In the genomic region with DNA sequence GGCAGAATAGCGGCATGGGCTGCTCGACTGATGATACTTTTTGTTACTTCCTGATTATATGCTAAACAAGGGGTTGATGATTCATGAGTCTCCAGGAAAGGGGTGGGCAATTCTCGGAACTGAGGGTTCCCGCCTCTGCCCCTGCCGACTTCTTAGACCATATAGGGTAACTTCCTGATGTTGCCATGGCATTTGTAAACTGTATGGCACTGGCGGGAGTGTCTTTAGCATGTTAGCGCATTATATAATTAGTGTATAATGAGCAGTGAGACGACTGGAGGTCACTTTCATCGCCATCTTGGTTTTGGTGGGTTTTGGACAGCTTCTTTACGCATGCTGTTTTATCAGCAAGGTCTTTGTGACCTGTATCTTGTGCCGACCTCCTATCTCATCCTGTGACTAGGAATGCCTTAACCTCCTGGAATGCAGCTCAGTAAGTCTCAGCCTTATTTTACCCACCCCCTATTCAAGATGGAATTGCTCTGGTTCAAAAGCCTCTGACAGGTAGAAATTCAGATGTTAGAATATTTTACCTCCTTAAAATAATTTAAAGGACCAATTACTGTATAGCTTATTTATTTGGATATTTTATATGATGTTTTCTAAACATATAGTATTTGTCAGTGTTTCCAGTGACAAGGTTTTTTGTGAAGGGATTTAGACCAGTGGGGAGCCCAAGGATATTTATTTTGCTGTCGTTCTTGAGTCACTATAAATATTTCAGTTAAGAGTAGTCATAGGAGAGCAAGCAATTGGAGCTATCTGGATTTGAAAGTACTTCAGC, we compare ENCODE assay signal across 11 cellular contexts.
DNase-seq lines count a peak whose midpoint lies in the region; ATAC-seq and TF ChIP-seq lines count a peak whose summit lies in the region.
"Had no signal": no experiment of that assay in that cellular context is flagged by ENCODE, and none has a peak within 500 bp of the region (broad histone marks: within the 10 kb centered on the region; RNA-seq: fewer than 3 reads in every experiment).

No MANE protein-coding gene starts in this region.

- H2AFZ ChIP-seq in osteoblast (ENCODE audit: low read length): peak overlapping the region; percentile 38
- H2AFZ ChIP-seq in MM.1S (ENCODE audit: low read length): no peak overlapping the region

- H3K4me3 ChIP-seq in osteoblast (ENCODE audit: insufficient read depth, low read length): peak overlapping the region; percentile 27
- no peak overlapping the region for H3K4me3 ChIP-seq in MM.1S (ENCODE audit: low read length)

- DNase-seq in ELF-1 (ENCODE audit: low read depth, low spot score): peak; percentile 51
- peak; percentile 77 to 82 for DNase-seq in NOMO-1 (lab: John Stamatoyannopoulos, UW; ENCODE audit: unreplicated experiment in 2 of 2)
- DNase-seq in activated naive CD8-positive, alpha-beta T cell treated with anti-CD3 and anti-CD28 coated beads, Interleukin-2, amount 50 U/mL, for 16 hours (ENCODE audit: low read depth, low spot score): peak; percentile 4
- no peak for DNase-seq in osteoblast (ENCODE audit: insufficient read length, low spot score, missing footprints)
- no peak for DNase-seq in retina
- no peak for DNase-seq in MM.1S
- DNase-seq in GM03348 (ENCODE audit: low spot score): no peak
- DNase-seq: head of caudate nucleus, NCI-H187, posterior cingulate gyrus had no signal

- TF ChIP-seq CTCF in osteoblast (IDR thresholded peaks at IDR 0.05; ENCODE audit: extremely low read depth, low read depth, low read length): no peak
- no peak for TF ChIP-seq CTCF in MM.1S (IDR thresholded peaks at IDR 0.05; ENCODE audit: low read length)

- H3K36me3 ChIP-seq in osteoblast (ENCODE audit: insufficient read depth, low read length): no peaks in the 10 kb centered on the region
- no peaks in the 10 kb centered on the region for H3K36me3 ChIP-seq in MM.1S (replicated peaks; ENCODE audit: insufficient read depth, low read length)

- no peaks in the 10 kb centered on the region for H4K20me1 ChIP-seq in osteoblast (ENCODE audit: insufficient read depth, low read length)
- no peaks in the 10 kb centered on the region for H4K20me1 ChIP-seq in MM.1S (ENCODE audit: insufficient read depth, low read length)

- no peaks in the 10 kb centered on the region for H3F3A ChIP-seq in MM.1S (ENCODE audit: insufficient read depth, low read length)

- peaks cover 36% of the 10 kb centered on the region for H3K4me1 ChIP-seq in osteoblast (ENCODE audit: insufficient read depth, low read length)
- H3K4me1 ChIP-seq in MM.1S (ENCODE audit: low read length): no peaks in the 10 kb centered on the region

- H3K27ac ChIP-seq in osteoblast (ENCODE audit: low read depth, low read length) (peak overlapping the region; percentile 54), MM.1S (ENCODE audit: low read length) (no peak overlapping the region)

- H3K9me2 ChIP-seq in MM.1S (replicated peaks; ENCODE audit: insufficient read depth, low read length): no peaks in the 10 kb centered on the region

- ATAC-seq in GM18909 (IDR thresholded peaks at IDR 0.05; ENCODE audit: poor library complexity, unreplicated experiment): no peak

- H3K79me2 ChIP-seq in osteoblast (ENCODE audit: insufficient read depth, low read length): no peaks in the 10 kb centered on the region
- H3K79me2 ChIP-seq in MM.1S (ENCODE audit: low read length): no peaks in the 10 kb centered on the region

- H3K4me2 ChIP-seq in osteoblast (ENCODE audit: insufficient read depth, low read length): peak overlapping the region; percentile 60
- no peak overlapping the region for H3K4me2 ChIP-seq in MM.1S (ENCODE audit: low read depth, low read length)

- H3K9ac ChIP-seq in MM.1S (ENCODE audit: low read length): no peak overlapping the region

- H3K9me3 ChIP-seq in osteoblast (ENCODE audit: low read depth, low read length): no peaks in the 10 kb centered on the region
- no peaks in the 10 kb centered on the region for H3K9me3 ChIP-seq in MM.1S (replicated peaks; ENCODE audit: insufficient read depth, low read length)

- no peaks in the 10 kb centered on the region for H3K27me3 ChIP-seq in osteoblast (ENCODE audit: insufficient read depth, low read length)
- no peaks in the 10 kb centered on the region for H3K27me3 ChIP-seq in MM.1S (replicated peaks; ENCODE audit: insufficient read depth, low read length)

Comparison
In these comparisons a context has a peak if more than half of its experiments do, and no peak if none do; other contexts are left out.
1. DNase-seq: peak in ELF-1 (single experiment), NOMO-1 (2 of 2) and activated naive CD8-positive, alpha-beta T cell treated with anti-CD3 and anti-CD28 coated beads, Interleukin-2, amount 50 U/mL, for 16 hours (single experiment); none in osteoblast (single experiment), retina (single experiment), MM.1S (single experiment) and GM03348 (single experiment).